Comparison of ENCODE assay signal across 1 cellular context in genomic region chr5:154937186-154937717, GRCh38.
TF ChIP-seq lines count a peak whose summit lies in the region.

No MANE protein-coding gene starts in this region.

TF ChIP-seq in IMR-90, 13 proteins besides CTCF, POLR2A, EP300 and RAD21 (continued from another document):
- no peak for TF ChIP-seq SMC3 (IDR thresholded peaks at IDR 0.05; ENCODE audit: low read depth, low read length)
- no peak for TF ChIP-seq CHD1 (IDR thresholded peaks at IDR 0.05; ENCODE audit: low read depth, low read length)
- TF ChIP-seq NFE2L2 (IDR thresholded peaks at IDR 0.05; ENCODE audit: low read depth, low read length) = no peak
